ENCODE assay signal across 13 cellular contexts in the genomic region with DNA sequence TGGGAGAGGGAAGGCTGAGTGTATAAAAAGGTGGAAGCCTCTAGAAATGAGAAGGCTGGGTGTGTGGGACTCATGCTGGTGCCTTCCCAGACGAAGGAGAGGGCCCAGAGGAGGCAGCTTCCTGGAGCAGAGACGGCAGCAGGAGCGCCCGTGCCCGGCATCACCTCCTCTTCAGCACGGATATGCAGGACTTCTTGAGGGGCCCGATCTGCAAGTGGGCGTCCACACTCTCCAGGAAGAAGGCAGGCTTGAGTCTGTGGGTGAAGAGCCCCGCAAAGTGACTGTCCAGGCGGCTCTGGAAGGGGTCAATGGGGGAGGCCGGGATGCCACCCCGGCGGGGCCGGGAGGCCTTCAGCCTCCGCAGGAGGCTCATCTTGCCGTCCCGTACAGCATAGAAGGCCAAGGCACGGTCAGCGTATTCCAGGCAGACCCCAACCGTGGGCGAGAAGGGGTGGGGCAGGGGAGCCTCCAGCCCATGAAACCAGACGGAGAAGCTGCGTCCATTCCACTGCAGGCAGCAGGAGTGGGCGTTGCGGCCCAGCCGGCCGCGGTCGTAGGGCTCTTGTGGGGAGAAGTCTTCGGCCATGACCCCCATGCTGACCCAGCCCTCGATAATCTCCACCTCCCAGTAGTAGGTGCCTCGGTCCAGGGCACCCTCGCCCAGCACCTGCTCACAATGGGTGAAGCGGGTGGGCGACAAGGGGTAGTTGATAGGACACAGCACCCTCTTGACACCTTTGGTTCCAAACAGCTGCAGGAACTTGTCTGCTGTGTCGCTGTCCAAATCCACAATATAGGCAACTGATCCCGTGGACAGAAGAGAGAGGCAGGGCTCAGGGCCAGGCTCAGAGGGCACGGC. TPM values are rescaled to one million over a fixed set of nuclear protein-coding genes. Genes with fewer than 3 reads are reported as not detected.
DNase-seq lines count a peak whose midpoint lies in the region; ATAC-seq and TF ChIP-seq lines count a peak whose summit lies in the region.
"Had no signal": no experiment of that assay in that cellular context is flagged by ENCODE, and none has a peak within 500 bp of the region (broad histone marks: within the 10 kb centered on the region; RNA-seq: fewer than 3 reads in every experiment).

No MANE protein-coding gene starts in this region.

- H3K36me3 Mint-ChIP-seq in activated CD4-positive, alpha-beta T cell treated with anti-CD3 and anti-CD28 coated beads, Interleukin-2, amount 10 ng/mL, durations not matched to agents 7 days and 5 days (ENCODE audit: low read depth) = peaks cover 18% of the 10 kb centered on the region

- H3K4me1 ChIP-seq in gastroesophageal sphincter (peaks cover 12 to 96% (median 47%) of the 10 kb centered on the region in 3 donors), testis (peaks cover 70% of the 10 kb centered on the region)

- H3K36me3 ChIP-seq in gastroesophageal sphincter (peaks cover 0 to 24% of the 10 kb centered on the region in 2 donors), testis (ENCODE audit: low read depth, missing control alignments) (no peaks in the 10 kb centered on the region)

- no peak for TF ChIP-seq EP300 in gastroesophageal sphincter (IDR thresholded peaks at IDR 0.05)

- peak overlapping the region; percentile 99 for H3K27ac Mint-ChIP-seq in activated CD4-positive, alpha-beta T cell treated with anti-CD3 and anti-CD28 coated beads, Interleukin-2, amount 10 ng/mL, durations not matched to agents 7 days and 5 days
- H3K27ac Mint-ChIP-seq: activated T-helper 2 cell treated with anti-CD3 and anti-CD28 coated beads, Interferon-gamma antibody, Interleukin-2, Interleukin-4, amounts not matched to agents 10 μg/mL and 5 μg/mL and 100 μg/mL, durations not matched to agents 14 hours and 24 hours and 36 hours had no signal

- H3K27me3 ChIP-seq in gastroesophageal sphincter (no peaks in the 10 kb centered on the region), testis (no peaks in the 10 kb centered on the region)

- no peak overlapping the region for H3K4me3 ChIP-seq in gastroesophageal sphincter
- H3K4me3 ChIP-seq in testis = no peak overlapping the region

- peaks cover 46% of the 10 kb centered on the region for H3K4me1 Mint-ChIP-seq in activated CD4-positive, alpha-beta T cell treated with anti-CD3 and anti-CD28 coated beads, Interleukin-2, amount 10 ng/mL, durations not matched to agents 7 days and 5 days

- peak overlapping the region; percentile 98 for H3K27ac ChIP-seq in RWPE1
- H3K27ac ChIP-seq in gastroesophageal sphincter = peak overlapping the region; percentile 75 to 99 (median 96)
- H3K27ac ChIP-seq in testis = peak overlapping the region; percentile 90 to 93

- DNase-seq in activated CD4-positive, alpha-beta T cell treated with anti-CD3 and anti-CD28 coated beads, Interleukin-2, amount 10 ng/mL, durations not matched to agents 7 days and 5 days = no peak
- DNase-seq in activated CD4-positive, alpha-beta T cell treated with anti-CD3 and anti-CD28 coated beads for 4 hours = no peak
- DNase-seq in RWPE1 (ENCODE audit: low spot score) = no peak
- DNase-seq in testis = no peak
- no peak for DNase-seq in superior temporal gyrus (ENCODE audit: extremely low spot score)
- no peak for DNase-seq in stimulated activated naive CD4-positive, alpha-beta T cell (lab: John Stamatoyannopoulos, UW)
- DNase-seq: activated CD4-positive, CD25-positive, alpha-beta regulatory T cell treated with anti-CD3 and anti-CD28 coated beads, Interleukin-2, amount 50 U/mL, for 72 hours; H9; NCI-H146; NCI-H748 treated with DMSO at 0.1 percent for 48 hours had no signal

- TF ChIP-seq CTCF in RWPE1 (conservative IDR thresholded peaks at IDR 0.05; ENCODE audit: low read depth) (no peak), gastroesophageal sphincter (IDR thresholded peaks at IDR 0.05) (no peak), testis (IDR thresholded peaks at IDR 0.05) (no peak)

- no peak for TF ChIP-seq POLR2A in gastroesophageal sphincter (IDR thresholded peaks at IDR 0.05)
- TF ChIP-seq POLR2A in testis (IDR thresholded peaks at IDR 0.05) = no peak

- H3K9me3 ChIP-seq in gastroesophageal sphincter (no peaks in the 10 kb centered on the region), testis (no peaks in the 10 kb centered on the region)

- H3K4me3 Mint-ChIP-seq in activated CD4-positive, alpha-beta T cell treated with anti-CD3 and anti-CD28 coated beads, Interleukin-2, amount 10 ng/mL, durations not matched to agents 7 days and 5 days = no peak overlapping the region
- H3K4me3 Mint-ChIP-seq: H9 had no signal

- POLR2A ChIA-PET in activated CD4-positive, alpha-beta T cell treated with anti-CD3 and anti-CD28 coated beads, Interleukin-2, amount 10 ng/mL, durations not matched to agents 7 days and 5 days (lab: Charles Lee) = no interaction called here
- POLR2A ChIA-PET in RWPE1 (lab: Yijun Ruan, JAX; ENCODE audit: low non-redundant PET) = interaction anchor here (0.6 to 1.8 kb wide), 3 partner anchors 19 to 112 kb away, joined by 4 to 10 read pairs (median 4); a partner anchor contains a TSS

- no peak for ATAC-seq in gastroesophageal sphincter
- no peak for ATAC-seq in GM18858 (IDR thresholded peaks at IDR 0.05; ENCODE audit: unreplicated experiment)

- H3K27me3 Mint-ChIP-seq in activated CD4-positive, alpha-beta T cell treated with anti-CD3 and anti-CD28 coated beads, Interleukin-2, amount 10 ng/mL, durations not matched to agents 7 days and 5 days = no peaks in the 10 kb centered on the region

- intact Hi-C loops in testis (cut with DNase I; ENCODE audit: low total_unique reads) = no loop called here

- H3K9me3 Mint-ChIP-seq in activated CD4-positive, alpha-beta T cell treated with anti-CD3 and anti-CD28 coated beads, Interleukin-2, amount 10 ng/mL, durations not matched to agents 7 days and 5 days = no peaks in the 10 kb centered on the region
- H3K9me3 Mint-ChIP-seq: activated T-helper 2 cell treated with anti-CD3 and anti-CD28 coated beads, Interferon-gamma antibody, Interleukin-2, Interleukin-4, amounts not matched to agents 10 μg/mL and 5 μg/mL and 100 μg/mL, durations not matched to agents 14 hours and 24 hours and 36 hours; H9 had no signal

- WGBS in gastroesophageal sphincter (ENCODE audit: low coverage in 1 of 2), 2 donors = 73 to 85% methylated on average over 2 to 13 of the region's 38 CpGs
- 70 to 80% methylated on average over 33 to 38 of the region's 38 CpGs for WGBS in testis, 2 donors

- CTCF ChIA-PET in activated CD4-positive, alpha-beta T cell treated with anti-CD3 and anti-CD28 coated beads, Interleukin-2, amount 10 ng/mL, durations not matched to agents 7 days and 5 days (lab: Charles Lee) = interaction anchor here (0.6 to 4.0 kb wide), 12 partner anchors 8 to 247 kb away, joined by 3 to 15 read pairs (median 4); a partner anchor contains a TSS
- CTCF ChIA-PET in RWPE1 (lab: Yijun Ruan, JAX) = interaction anchor here (0.6 to 1.9 kb wide), 3 partner anchors 18 to 30 kb away, joined by 3 to 11 read pairs (median 4); a partner anchor contains a TSS

RNA-seq across cellular contexts. Expression of a gene that starts 3.8 kb away (rescaled TPM):
- total RNA-seq in activated CD4-positive, alpha-beta T cell treated with anti-CD3 and anti-CD28 coated beads, Interleukin-2, amount 10 ng/mL, durations not matched to agents 7 days and 5 days = 10 to 100 TPM; 33.9 to 43.4 TPM
- total RNA-seq in gastroesophageal sphincter (100 to 1,000 TPM in 1 of 4 donors, 10 to 100 TPM in 3; 21.0 to 146 (median 40.8) TPM), testis (10 to 100 TPM; 43.5 to 48.6 TPM)
- 18.3 TPM for polyA plus RNA-seq in testis (ENCODE audit: insufficient read depth, low read depth, low replicate concordance)

RNA-seq across cellular contexts. Expression of a gene that starts 19.4 kb away (rescaled TPM):
- total RNA-seq in activated CD4-positive, alpha-beta T cell treated with anti-CD3 and anti-CD28 coated beads, Interleukin-2, amount 10 ng/mL, durations not matched to agents 7 days and 5 days = 10 to 100 TPM; 76.8 to 83.5 TPM
- total RNA-seq in gastroesophageal sphincter = 10 to 100 TPM; 50.0 to 83.9 (median 57.6) TPM
- total RNA-seq in testis = 100 to 1,000 TPM in 1 of 2 donors, 10 to 100 TPM in 1; 96.1 to 127 TPM
- 217 TPM for polyA plus RNA-seq in testis (ENCODE audit: insufficient read depth, low read depth, low replicate concordance)

RNA-seq across cellular contexts. Expression of a gene that starts 22.2 kb away (rescaled TPM):
- 10 to 100 TPM; 26.5 to 28.7 TPM for total RNA-seq in activated CD4-positive, alpha-beta T cell treated with anti-CD3 and anti-CD28 coated beads, Interleukin-2, amount 10 ng/mL, durations not matched to agents 7 days and 5 days
- total RNA-seq in gastroesophageal sphincter (10 to 100 TPM; 18.7 to 34.4 (median 31.2) TPM), testis (10 to 100 TPM; 23.4 to 25.5 TPM)
- 8.6 TPM for polyA plus RNA-seq in testis (ENCODE audit: insufficient read depth, low read depth, low replicate concordance)

RNA-seq across cellular contexts. Expression of a gene that starts 30.1 kb away (rescaled TPM):
- 10 to 100 TPM; 95.9 to 97.5 TPM for total RNA-seq in activated CD4-positive, alpha-beta T cell treated with anti-CD3 and anti-CD28 coated beads, Interleukin-2, amount 10 ng/mL, durations not matched to agents 7 days and 5 days
- 10 to 100 TPM; 18.4 to 69.6 (median 44.3) TPM for total RNA-seq in gastroesophageal sphincter
- total RNA-seq in testis = 10 to 100 TPM; 88.2 to 88.7 TPM
- polyA plus RNA-seq in testis (ENCODE audit: insufficient read depth, low read depth, low replicate concordance) = 101 TPM

RNA-seq across cellular contexts. Expression of a gene that starts 30.3 kb away (rescaled TPM):
- total RNA-seq in activated CD4-positive, alpha-beta T cell treated with anti-CD3 and anti-CD28 coated beads, Interleukin-2, amount 10 ng/mL, durations not matched to agents 7 days and 5 days = 100 to 1,000 TPM; 161 to 182 TPM
- total RNA-seq in gastroesophageal sphincter (10 to 100 TPM in 1 of 4 donors, 1 to 10 TPM in 3; 2.6 to 10.8 (median 5.6) TPM), testis (10 to 100 TPM; 15.0 to 20.4 TPM)
- polyA plus RNA-seq in testis (ENCODE audit: insufficient read depth, low read depth, low replicate concordance) = 10.2 TPM
